Comparison of ENCODE assay signal across 1 cellular context in genomic region chr2:221511310-221511709, GRCh38.
A peak's percentile ranks its signal among the peaks of the same experiment; 100 is the strongest.
TF ChIP-seq lines count a peak whose summit lies in the region.
"Not testable (repeated sequence)": the region's sequence is repeated elsewhere in the genome, so short reads cannot be mapped to it uniquely, and the experiment has no call there.

No MANE protein-coding gene starts in this region.

TF ChIP-seq in K562, 482 proteins besides CTCF, POLR2A, EP300 and RAD21:
- 0 out of 2 replicates have a peak, but pooled peaks have one; percentile 27 for TF ChIP-seq ZBTB40 (IDR thresholded peaks at IDR 0.05)
- TF ChIP-seq ZBTB40 (CRISPR knock-in tag; IDR thresholded peaks at IDR 0.05), result not testable (repeated sequence)
